In the genomic region with DNA sequence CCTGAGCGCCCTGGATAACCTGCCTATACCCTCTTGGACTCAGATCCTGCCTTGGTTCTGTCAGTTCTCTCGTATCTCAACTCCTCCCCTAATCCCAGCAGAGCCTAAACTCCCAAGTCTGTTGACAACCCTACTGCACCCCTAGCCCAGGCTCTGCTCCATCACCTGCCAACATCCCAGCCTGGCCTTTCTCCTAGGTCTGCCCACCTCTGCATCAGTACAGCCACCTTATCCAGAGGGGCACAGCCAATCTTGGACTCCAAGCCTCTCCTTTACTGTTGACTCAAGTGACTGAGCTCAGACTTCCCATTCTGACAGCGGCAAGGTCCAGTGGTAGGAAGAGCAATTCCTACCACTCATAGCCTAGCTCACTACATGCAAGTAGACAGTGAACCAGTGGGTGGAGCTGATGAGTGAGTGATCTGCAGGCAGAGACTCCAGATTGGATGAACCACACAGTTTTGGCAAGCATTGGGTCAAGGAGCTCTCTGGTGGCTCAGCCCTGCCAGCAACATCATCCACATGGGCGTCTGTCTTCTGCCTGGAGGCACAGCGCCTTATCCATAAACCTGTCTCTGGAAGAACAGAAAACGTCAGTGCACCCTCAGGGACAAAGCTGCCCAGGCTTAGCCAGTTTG, we compare ENCODE assay signal across 10 cellular contexts. TPM values are rescaled to one million over a fixed set of nuclear protein-coding genes. Genes with fewer than 3 reads are reported as not detected.
DNase-seq lines count a peak whose midpoint lies in the region; ATAC-seq, FAIRE-seq and TF ChIP-seq lines count a peak whose summit lies in the region.
"Had no signal": no experiment of that assay in that cellular context is flagged by ENCODE, and none has a peak within 500 bp of the region (broad histone marks: within the 10 kb centered on the region; RNA-seq: fewer than 3 reads in every experiment).

No MANE protein-coding gene starts in this region.

- H3K36me3 ChIP-seq in bronchial epithelial cell (ENCODE audit: control insufficient read depth, insufficient read depth, low read length) = no peaks in the 10 kb centered on the region

- H3K4me3 ChIP-seq in LNCaP clone FGC (ENCODE audit: low read depth, low read length) (no peak overlapping the region), bronchial epithelial cell (ENCODE audit: low read depth, low read length) (no peak overlapping the region)
- H3K4me3 ChIP-seq: skin epidermis had no signal

- H3K27me3 ChIP-seq in bronchial epithelial cell (ENCODE audit: control insufficient read depth, insufficient read depth, low read length) = no peaks in the 10 kb centered on the region

- no peak overlapping the region for H3K27ac Mint-ChIP-seq in activated CD4-positive, alpha-beta memory T cell treated with anti-CD3 and anti-CD28 coated beads for 36 hours
- H3K27ac Mint-ChIP-seq in activated CD4-positive, alpha-beta memory T cell treated with anti-CD3 and anti-CD28 coated beads, Interleukin-2, amount 10 ng/mL, durations not matched to agents 7 days and 5 days = no peak overlapping the region
- H3K27ac Mint-ChIP-seq in osteocyte (ENCODE audit: unreplicated experiment) = no peak overlapping the region

- H3K4me3 Mint-ChIP-seq in activated CD4-positive, alpha-beta memory T cell treated with anti-CD3 and anti-CD28 coated beads for 36 hours = no peak overlapping the region
- no peak overlapping the region for H3K4me3 Mint-ChIP-seq in activated CD4-positive, alpha-beta memory T cell treated with anti-CD3 and anti-CD28 coated beads, Interleukin-2, amount 10 ng/mL, durations not matched to agents 7 days and 5 days
- H3K4me3 Mint-ChIP-seq in osteocyte (ENCODE audit: unreplicated experiment) = no peak overlapping the region

- peaks cover 10% of the 10 kb centered on the region for H3K4me1 Mint-ChIP-seq in activated CD4-positive, alpha-beta memory T cell treated with anti-CD3 and anti-CD28 coated beads for 36 hours (ENCODE audit: low read depth)
- H3K4me1 Mint-ChIP-seq in activated CD4-positive, alpha-beta memory T cell treated with anti-CD3 and anti-CD28 coated beads, Interleukin-2, amount 10 ng/mL, durations not matched to agents 7 days and 5 days = peaks cover 2% of the 10 kb centered on the region
- H3K4me1 Mint-ChIP-seq in osteocyte (ENCODE audit: unreplicated experiment) = no peaks in the 10 kb centered on the region

- peaks cover 2% of the 10 kb centered on the region for H3K36me3 Mint-ChIP-seq in activated CD4-positive, alpha-beta memory T cell treated with anti-CD3 and anti-CD28 coated beads for 36 hours
- peaks cover 17% of the 10 kb centered on the region for H3K36me3 Mint-ChIP-seq in activated CD4-positive, alpha-beta memory T cell treated with anti-CD3 and anti-CD28 coated beads, Interleukin-2, amount 10 ng/mL, durations not matched to agents 7 days and 5 days (ENCODE audit: low read depth)
- peaks cover 16% of the 10 kb centered on the region for H3K36me3 Mint-ChIP-seq in osteocyte (ENCODE audit: unreplicated experiment)

- TF ChIP-seq CTCF in LNCaP clone FGC (IDR thresholded peaks at IDR 0.05; ENCODE audit: control insufficient read depth, extremely low read depth, insufficient read depth) = 0 out of 2 replicates have a peak, but pooled peaks have one; percentile 13
- TF ChIP-seq CTCF in bronchial epithelial cell (IDR thresholded peaks at IDR 0.05; ENCODE audit: insufficient read depth, low read length, severe bottlenecking) = peak; percentile 47
- no peak for TF ChIP-seq CTCF in osteocyte (IDR thresholded peaks at IDR 0.05)
- no peak for TF ChIP-seq CTCF in GM13976 (IDR thresholded peaks at IDR 0.05; ENCODE audit: borderline replicate concordance, control extremely low read depth, extremely low read depth, insufficient read depth, missing control alignments)

- peaks cover 11% of the 10 kb centered on the region for H3K9me3 Mint-ChIP-seq in activated CD4-positive, alpha-beta memory T cell treated with anti-CD3 and anti-CD28 coated beads for 36 hours
- no peaks in the 10 kb centered on the region for H3K9me3 Mint-ChIP-seq in activated CD4-positive, alpha-beta memory T cell treated with anti-CD3 and anti-CD28 coated beads, Interleukin-2, amount 10 ng/mL, durations not matched to agents 7 days and 5 days
- peaks cover 21% of the 10 kb centered on the region for H3K9me3 Mint-ChIP-seq in osteocyte (ENCODE audit: unreplicated experiment)

- H3K27me3 Mint-ChIP-seq in activated CD4-positive, alpha-beta memory T cell treated with anti-CD3 and anti-CD28 coated beads for 36 hours = no peaks in the 10 kb centered on the region
- H3K27me3 Mint-ChIP-seq in activated CD4-positive, alpha-beta memory T cell treated with anti-CD3 and anti-CD28 coated beads, Interleukin-2, amount 10 ng/mL, durations not matched to agents 7 days and 5 days = no peaks in the 10 kb centered on the region
- no peaks in the 10 kb centered on the region for H3K27me3 Mint-ChIP-seq in osteocyte (ENCODE audit: unreplicated experiment)

- no peak for FAIRE-seq in bronchial epithelial cell (lab: Jason Lieb, UNC)

- in situ Hi-C loops in GM13976 (cut with MboI; ENCODE audit: low sequenced_read_pairs, unreplicated experiment) = loop anchor here (10.0 kb wide), 1 partner anchor 431 kb away; no protein-coding TSS in a partner anchor

- POLR2A ChIA-PET in activated CD4-positive, alpha-beta memory T cell treated with anti-CD3 and anti-CD28 coated beads for 36 hours (lab: Charles Lee) = no interaction called here
- POLR2A ChIA-PET in activated CD4-positive, alpha-beta memory T cell treated with anti-CD3 and anti-CD28 coated beads, Interleukin-2, amount 10 ng/mL, durations not matched to agents 7 days and 5 days (lab: Charles Lee) = interaction anchor here (0.9 to 1.7 kb wide), 4 partner anchors 9 to 87 kb away, joined by 3 to 9 read pairs (median 6); a partner anchor contains a TSS

- peak; percentile 35 for DNase-seq in activated CD4-positive, alpha-beta memory T cell treated with anti-CD3 and anti-CD28 coated beads for 36 hours
- DNase-seq in activated CD4-positive, alpha-beta memory T cell treated with anti-CD3 and anti-CD28 coated beads, Interleukin-2, amount 10 ng/mL, durations not matched to agents 7 days and 5 days = no peak
- DNase-seq in LNCaP clone FGC (ENCODE audit: low read depth) = no peak
- peak; percentile 61 for DNase-seq in bronchial epithelial cell (ENCODE audit: low read depth)
- peak; percentile 64 for DNase-seq in osteocyte (ENCODE audit: extremely low spot score, unreplicated experiment)
- DNase-seq in SKM-1 treated with dmso at 0.1 percent for 144 hours (lab: John Stamatoyannopoulos, UW; ENCODE audit: unreplicated experiment) = no peak
- no peak for DNase-seq in GM13976 (ENCODE audit: low spot score)

- intact Hi-C loops in activated CD4-positive, alpha-beta memory T cell treated with anti-CD3 and anti-CD28 coated beads for 36 hours (cut with micrococcal nuclease) = no loop called here

- CTCF ChIA-PET in activated CD4-positive, alpha-beta memory T cell treated with anti-CD3 and anti-CD28 coated beads for 36 hours (lab: Charles Lee) = interaction anchor here (0.6 to 1.7 kb wide), 4 partner anchors 9 to 58 kb away, joined by 3 to 5 read pairs (median 3); no protein-coding TSS in a partner anchor
- CTCF ChIA-PET in activated CD4-positive, alpha-beta memory T cell treated with anti-CD3 and anti-CD28 coated beads, Interleukin-2, amount 10 ng/mL, durations not matched to agents 7 days and 5 days (lab: Charles Lee) = interaction anchor here (0.8 to 2.4 kb wide), 5 partner anchors 16 to 361 kb away, joined by 3 to 10 read pairs (median 3); a partner anchor contains a TSS

- no peak for ATAC-seq in HG03442 (IDR thresholded peaks at IDR 0.05; ENCODE audit: unreplicated experiment)

RNA-seq across cellular contexts. Expression of a gene that starts 26.5 kb away (rescaled TPM):
- total RNA-seq in activated CD4-positive, alpha-beta memory T cell treated with anti-CD3 and anti-CD28 coated beads for 36 hours = 10 to 100 TPM; 13.3 to 13.4 TPM
- total RNA-seq in activated CD4-positive, alpha-beta memory T cell treated with anti-CD3 and anti-CD28 coated beads, Interleukin-2, amount 10 ng/mL, durations not matched to agents 7 days and 5 days = 10 to 100 TPM; 25.4 to 27.4 TPM
- total RNA-seq in bronchial epithelial cell (18.4 and 25.0 TPM in 2 replicates), osteocyte (10.6 and 15.3 TPM in 2 replicates)

RNA-seq across cellular contexts. Expression of a gene that starts 42.2 kb away (rescaled TPM):
- total RNA-seq in activated CD4-positive, alpha-beta memory T cell treated with anti-CD3 and anti-CD28 coated beads for 36 hours = under 1 TPM; 0.69 to 0.99 TPM
- under 1 TPM; 0.53 to 0.83 TPM for total RNA-seq in activated CD4-positive, alpha-beta memory T cell treated with anti-CD3 and anti-CD28 coated beads, Interleukin-2, amount 10 ng/mL, durations not matched to agents 7 days and 5 days
- total RNA-seq in bronchial epithelial cell = not detected in 2 replicates
- total RNA-seq in osteocyte = not detected in 2 replicates

RNA-seq across cellular contexts. Expression of a gene that starts 42.8 kb away (rescaled TPM):
- not detected for total RNA-seq in activated CD4-positive, alpha-beta memory T cell treated with anti-CD3 and anti-CD28 coated beads for 36 hours
- not detected for total RNA-seq in activated CD4-positive, alpha-beta memory T cell treated with anti-CD3 and anti-CD28 coated beads, Interleukin-2, amount 10 ng/mL, durations not matched to agents 7 days and 5 days
- total RNA-seq in bronchial epithelial cell (1.1 and 2.6 TPM in 2 replicates), osteocyte (not detected in 2 replicates)
- total RNA-seq: temporal lobe had no signal

Comparison
In these comparisons a context has a peak if more than half of its experiments do, and no peak if none do; other contexts are left out.
1. DNase-seq: peak in activated CD4-positive, alpha-beta memory T cell treated with anti-CD3 and anti-CD28 coated beads for 36 hours (single experiment), bronchial epithelial cell (single experiment) and osteocyte (single experiment); none in activated CD4-positive, alpha-beta memory T cell treated with anti-CD3 and anti-CD28 coated beads, Interleukin-2, amount 10 ng/mL, durations not matched to agents 7 days and 5 days (single experiment), LNCaP clone FGC (single experiment), SKM-1 treated with dmso at 0.1 percent for 144 hours (single experiment) and GM13976 (single experiment).
2. CTCF ChIP-seq: peak in LNCaP clone FGC (single experiment) and bronchial epithelial cell (single experiment); none in osteocyte (single experiment) and GM13976 (single experiment).